In genomic region chr1:105172803-105173202, GRCh38 we compare ENCODE assay signal across 24 cellular contexts.
A peak's percentile ranks its signal among the peaks of the same experiment; 100 is the strongest.
DNase-seq lines count a peak whose midpoint lies in the region; ATAC-seq and TF ChIP-seq lines count a peak whose summit lies in the region.
"Had no signal": no experiment of that assay in that cellular context is flagged by ENCODE, and none has a peak within 500 bp of the region (broad histone marks: within the 10 kb centered on the region; RNA-seq: fewer than 3 reads in every experiment).

No MANE protein-coding gene starts in this region.

- H3K27me3 ChIP-seq in A673 (replicated peaks; ENCODE audit: insufficient read depth, low read depth, low read length, poor library complexity): no peaks in the 10 kb centered on the region
- H3K27me3 ChIP-seq: body of pancreas, heart right ventricle, left lung, pancreas, transverse colon had no signal

- H3K36me3 ChIP-seq in A673 (ENCODE audit: insufficient read depth, low read length, poor library complexity, severe bottlenecking): no peaks in the 10 kb centered on the region
- H3K36me3 ChIP-seq: heart right ventricle, left lung, pancreas, transverse colon had no signal

- H3K36me3 Mint-ChIP-seq in activated CD4-positive, alpha-beta T cell treated with anti-CD3 and anti-CD28 coated beads for 36 hours (ENCODE audit: low read depth): no peaks in the 10 kb centered on the region
- H3K36me3 Mint-ChIP-seq: natural killer cell treated with Interleukin-12 subunit alpha and Interleukin-12 subunit beta and Interleukin-15 and Interleukin-18, amount 100 ng/mL, for 72 hours had no signal

- POLR2A ChIA-PET in A673 (lab: Charles Lee; ENCODE audit: low non-redundant PET): no interaction called here
- POLR2A ChIA-PET in activated CD4-positive, alpha-beta T cell treated with anti-CD3 and anti-CD28 coated beads for 36 hours (lab: Charles Lee): no interaction called here

- H3K9me3 Mint-ChIP-seq in activated CD4-positive, alpha-beta T cell treated with anti-CD3 and anti-CD28 coated beads for 36 hours (ENCODE audit: low read depth): peaks cover 9% of the 10 kb centered on the region

- H3K4me1 Mint-ChIP-seq in activated CD4-positive, alpha-beta T cell treated with anti-CD3 and anti-CD28 coated beads for 36 hours: no peaks in the 10 kb centered on the region
- H3K4me1 Mint-ChIP-seq: activated CD4-positive, alpha-beta memory T cell treated with anti-CD3 and anti-CD28 coated beads, Interleukin-2, amount 10 ng/mL, durations not matched to agents 7 days and 5 days had no signal

- H3K4me1 ChIP-seq in A673 (ENCODE audit: insufficient read depth, low read length, poor library complexity, severe bottlenecking): peaks cover 4% of the 10 kb centered on the region
- H3K4me1 ChIP-seq: body of pancreas, heart right ventricle, left lung, pancreas, transverse colon had no signal

- H3K27ac ChIP-seq in A673 (ENCODE audit: low read depth, low read length, poor library complexity, severe bottlenecking): no peak overlapping the region
- H3K27ac ChIP-seq: body of pancreas, heart right ventricle, left lung, pancreas, transverse colon had no signal

- BruUV-seq in A673 (replicated peaks; lab: Mats Ljungman, UMichigan): no TSS peak

- intact Hi-C loops in A673 (cut with micrococcal nuclease; ENCODE audit: unreplicated experiment): no loop called here
- intact Hi-C loops in activated CD4-positive, alpha-beta T cell treated with anti-CD3 and anti-CD28 coated beads for 36 hours (cut with DNase I, micrococcal nuclease): no loop called here

- H3K4me3 ChIP-seq in A673 (ENCODE audit: low read depth, low read length, poor library complexity, severe bottlenecking): no peak overlapping the region
- H3K4me3 ChIP-seq: body of pancreas, heart right ventricle, left lung, pancreas, transverse colon had no signal

- H3K27ac Mint-ChIP-seq in activated CD4-positive, alpha-beta T cell treated with anti-CD3 and anti-CD28 coated beads for 36 hours: no peak overlapping the region
- H3K27ac Mint-ChIP-seq: activated CD4-positive, alpha-beta memory T cell treated with anti-CD3 and anti-CD28 coated beads, Interleukin-2, amount 10 ng/mL, durations not matched to agents 7 days and 5 days; natural killer cell treated with Interleukin-12 subunit alpha and Interleukin-12 subunit beta and Interleukin-15 and Interleukin-18, amount 100 ng/mL, for 72 hours had no signal

- CTCF ChIA-PET in A673 (lab: Charles Lee): no interaction called here
- CTCF ChIA-PET in activated CD4-positive, alpha-beta T cell treated with anti-CD3 and anti-CD28 coated beads for 36 hours (lab: Charles Lee): no interaction called here

- no peaks in the 10 kb centered on the region for H3K9me3 ChIP-seq in A673 (ENCODE audit: low read depth, low read length, poor library complexity, severe bottlenecking)
- H3K9me3 ChIP-seq: body of pancreas, left lung, pancreas, transverse colon had no signal

- ATAC-seq in activated CD4-positive, alpha-beta T cell treated with anti-CD3 and anti-CD28 coated beads for 36 hours: no peak
- ATAC-seq: body of pancreas; heart right ventricle; left lung; natural killer cell treated with Interleukin-12 subunit alpha and Interleukin-12 subunit beta and Interleukin-15 and Interleukin-18, amount 100 ng/mL, for 72 hours; pancreas; right cardiac atrium had no signal

- no peak for TF ChIP-seq CTCF in A673 (conservative IDR thresholded peaks at IDR 0.05; ENCODE audit: low read depth, low read length)

- peak; percentile 35 for DNase-seq in A673 (ENCODE audit: low spot score)
- peak; percentile 61 for DNase-seq in NCI-H1092 treated with DMSO at 0.1 percent for 48 hours (lab: John Stamatoyannopoulos, UW)
- DNase-seq in NCI-H2171 (lab: John Stamatoyannopoulos, UW): peak; percentile 15
- DNase-seq in SHP77 (lab: John Stamatoyannopoulos, UW): peak; percentile 40 to 53
- no peak for DNase-seq in activated CD4-positive, alpha-beta T cell treated with anti-CD3 and anti-CD28 coated beads for 36 hours
- no peak for DNase-seq in OCI-M2 (lab: John Stamatoyannopoulos, UW; ENCODE audit: unreplicated experiment)
- no peak for DNase-seq in medulla oblongata (ENCODE audit: extremely low spot score)
- no peak for DNase-seq in NCI-H2196 (lab: John Stamatoyannopoulos, UW; ENCODE audit: unreplicated experiment)
- DNase-seq: activated CD4-positive, alpha-beta memory T cell treated with anti-CD3 and anti-CD28 coated beads, Interleukin-2, amount 10 ng/mL, durations not matched to agents 7 days and 5 days; activated gamma-delta T cell treated with Interleukin-2 at 50 U/mL for 16 hours; activated T-cell treated with anti-CD3 and anti-CD28 coated beads for 4 hours; body of pancreas; C1 segment of cervical spinal cord; foreskin fibroblast; heart right ventricle; left lung; midbrain; NCI-H187; NCI-H526 treated with DMSO at 0.1 percent for 48 hours; pancreas; stimulated activated CD4-positive, alpha-beta T cell treated with anti-CD3 and anti-CD28 coated beads, Interleukin-12 subunit alpha, Interleukin-12 subunit beta, amount 100 ng/mL, for 4 hours; transverse colon had no signal

- H3K4me3 Mint-ChIP-seq in activated CD4-positive, alpha-beta T cell treated with anti-CD3 and anti-CD28 coated beads for 36 hours: no peak overlapping the region
- H3K4me3 Mint-ChIP-seq: activated CD4-positive, alpha-beta memory T cell treated with anti-CD3 and anti-CD28 coated beads, Interleukin-2, amount 10 ng/mL, durations not matched to agents 7 days and 5 days; natural killer cell treated with Interleukin-12 subunit alpha and Interleukin-12 subunit beta and Interleukin-15 and Interleukin-18, amount 100 ng/mL, for 72 hours had no signal

- H3K27me3 Mint-ChIP-seq in activated CD4-positive, alpha-beta T cell treated with anti-CD3 and anti-CD28 coated beads for 36 hours: no peaks in the 10 kb centered on the region
- H3K27me3 Mint-ChIP-seq: activated CD4-positive, alpha-beta memory T cell treated with anti-CD3 and anti-CD28 coated beads, Interleukin-2, amount 10 ng/mL, durations not matched to agents 7 days and 5 days; natural killer cell treated with Interleukin-12 subunit alpha and Interleukin-12 subunit beta and Interleukin-15 and Interleukin-18, amount 100 ng/mL, for 72 hours had no signal

Comparison
In these comparisons a context has a peak if more than half of its experiments do, and no peak if none do; other contexts are left out.
1. DNase-seq: peak in A673 (single experiment), NCI-H1092 treated with DMSO at 0.1 percent for 48 hours (single experiment), NCI-H2171 (single experiment) and SHP77 (2 of 2); none in activated CD4-positive, alpha-beta T cell treated with anti-CD3 and anti-CD28 coated beads for 36 hours (single experiment), OCI-M2 (single experiment), medulla oblongata (single experiment) and NCI-H2196 (single experiment).